In genomic region chr3:50388021-50388719, GRCh38 we compare ENCODE assay signal across 1 cellular context.
TF ChIP-seq lines count a peak whose summit lies in the region.

No MANE protein-coding gene starts in this region.

TF ChIP-seq in GM23338, 12 proteins besides CTCF, POLR2A, EP300 and RAD21 (continued from another document):
- no peak for TF ChIP-seq ZNF462 (CRISPR knock-in tag; IDR thresholded peaks at IDR 0.05)
